In genomic region chr5:5659066-5659465, GRCh38 we compare ENCODE assay signal across 15 cellular contexts.
"Had no signal": no experiment of that assay in that cellular context is flagged by ENCODE, and none has a peak within 500 bp of the region (broad histone marks: within the 10 kb centered on the region; RNA-seq: fewer than 3 reads in every experiment).

No MANE protein-coding gene starts in this region.

- H3K79me2 ChIP-seq: parathyroid adenoma had no signal

- H3K9ac ChIP-seq: parathyroid adenoma had no signal

- H3K9me3 ChIP-seq: heart left ventricle, psoas muscle, stomach, thoracic aorta, transverse colon had no signal

- H2AFZ ChIP-seq: parathyroid adenoma had no signal

- H3K4me1 ChIP-seq: parathyroid adenoma, stomach, transverse colon had no signal

- H3K27me3 ChIP-seq: heart left ventricle, stomach, transverse colon had no signal

- H3K27ac ChIP-seq: coronary artery, parathyroid adenoma, psoas muscle, skin epidermis had no signal

- H3K36me3 ChIP-seq: heart left ventricle, stomach, thoracic aorta, transverse colon had no signal

- H3K4me3 ChIP-seq: skin epidermis, stomach, transverse colon had no signal

- DNase-seq: effector CD4-positive, alpha-beta T cell; endodermal cell; erythroblast; foreskin melanocyte; mammary epithelial cell; stimulated activated CD4-positive, alpha-beta T cell treated with anti-CD3 and anti-CD28 coated beads, Interleukin-12 subunit alpha, Interleukin-12 subunit beta, amount 100 ng/mL, for 4 hours; stimulated activated naive CD4-positive, alpha-beta T cell; stomach had no signal
